In the genomic region with DNA sequence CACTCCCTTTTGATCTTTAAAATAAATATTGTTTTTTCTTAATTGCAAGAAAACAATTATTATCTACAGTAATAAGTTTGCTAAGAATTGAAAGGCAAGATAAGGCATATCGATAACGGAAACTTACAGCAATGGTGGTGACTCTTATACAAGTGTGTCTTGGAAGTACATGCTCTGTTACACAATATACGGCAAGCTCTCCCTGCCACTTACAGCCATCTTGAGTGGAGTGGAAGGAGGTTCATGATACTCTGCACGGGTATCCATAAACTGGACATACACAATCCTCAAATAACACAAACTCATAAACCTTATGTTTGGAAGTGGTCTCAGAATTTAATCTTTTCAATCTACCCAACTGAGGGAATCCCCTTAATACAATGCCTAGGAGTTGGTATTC, we compare ENCODE assay signal across 22 cellular contexts.
"Had no signal": no experiment of that assay in that cellular context is flagged by ENCODE, and none has a peak within 500 bp of the region (broad histone marks: within the 10 kb centered on the region; RNA-seq: fewer than 3 reads in every experiment).

No MANE protein-coding gene starts in this region.

- H3K4me1 ChIP-seq: neural progenitor cell, testis, tibial nerve had no signal

- H3K4me2 ChIP-seq: neural progenitor cell had no signal

- ATAC-seq: esophagus mucosa; left colon; natural killer cell; pancreas; right cardiac atrium; stimulated activated naive B cell treated with anti-CD40 and anti-IgM and Interleukin-4, amounts not matched to agents 10 μg/mL and 1 μg/mL and 100 μg/mL, for 72 hours; stimulated activated naive CD8-positive, alpha-beta T cell treated with anti-CD3 and anti-CD28 coated beads, Interleukin-15, amount 100 ng/mL, for 72 hours had no signal

- FAIRE-seq: pancreas had no signal

- H3K9me3 ChIP-seq: pancreas, testis, tibial nerve had no signal

- H3K27me3 ChIP-seq: neural progenitor cell, pancreas, spleen, testis, tibial nerve had no signal

- H3K27ac ChIP-seq: coronary artery, neural progenitor cell, pancreas, spleen, testis, tibial nerve had no signal

- H3K36me3 ChIP-seq: neural progenitor cell, pancreas, spleen, tibial nerve had no signal

- H3K9ac ChIP-seq: neural progenitor cell had no signal

- H2AFZ ChIP-seq: neural progenitor cell had no signal

- H3K4me3 ChIP-seq: coronary artery, neural progenitor cell, pancreas, spleen, testis, tibial nerve had no signal

- DNase-seq: central memory CD4-positive, alpha-beta T cell; effector CD4-positive, alpha-beta T cell; foreskin fibroblast; head of caudate nucleus; hippocampal formation; left colon; mammary epithelial cell; natural killer cell; occipital lobe; pancreas; right cardiac atrium; spleen; stimulated activated CD4-positive, alpha-beta T cell treated with anti-CD3 and anti-CD28 coated beads, Interleukin-15, amount 100 ng/mL, for 24 hours; stimulated activated CD4-positive, alpha-beta T cell treated with anti-CD3 and anti-CD28 coated beads, Interleukin-1b, Interleukin-23, amount 100 ng/mL, for 48 hours; stimulated activated CD4-positive, alpha-beta T cell treated with anti-CD3 and anti-CD28 coated beads, Interleukin-4, amount 100 ng/mL, for 24 hours; stimulated activated naive B cell treated with anti-CD40 and anti-IgM and Interleukin-4, amounts not matched to agents 10 μg/mL and 1 μg/mL and 100 μg/mL, for 72 hours; stimulated activated naive CD8-positive, alpha-beta T cell treated with anti-CD3 and anti-CD28 coated beads, Interleukin-15, amount 100 ng/mL, for 72 hours; testis had no signal
